ENCODE assay signal across 8 cellular contexts in genomic region chr7:139645572-139646523, GRCh38.
DNase-seq lines count a peak whose midpoint lies in the region; ATAC-seq and TF ChIP-seq lines count a peak whose summit lies in the region.

No MANE protein-coding gene starts in this region.

- peak; percentile 66 for ATAC-seq in activated naive CD8-positive, alpha-beta T cell treated with anti-CD3 and anti-CD28 coated beads, Interleukin-2, amount 10 ng/mL, durations not matched to agents 7 days and 5 days (ENCODE audit: low read depth)
- ATAC-seq in Right ventricle myocardium superior (ENCODE audit: poor library complexity) (peak; percentile 74), GM21381 (IDR thresholded peaks at IDR 0.05; ENCODE audit: unreplicated experiment) (no peak)

- no peak overlapping the region for H3K27ac Mint-ChIP-seq in activated naive CD8-positive, alpha-beta T cell treated with anti-CD3 and anti-CD28 coated beads, Interleukin-2, amount 10 ng/mL, durations not matched to agents 7 days and 5 days
- H3K27ac Mint-ChIP-seq in type B pancreatic cell: no peak overlapping the region

- peaks cover 34% of the 10 kb centered on the region for H3K4me1 Mint-ChIP-seq in activated naive CD8-positive, alpha-beta T cell treated with anti-CD3 and anti-CD28 coated beads, Interleukin-2, amount 10 ng/mL, durations not matched to agents 7 days and 5 days
- H3K4me1 Mint-ChIP-seq in type B pancreatic cell (ENCODE audit: unreplicated experiment): peaks cover 33% of the 10 kb centered on the region

- no peaks in the 10 kb centered on the region for H3K36me3 Mint-ChIP-seq in activated naive CD8-positive, alpha-beta T cell treated with anti-CD3 and anti-CD28 coated beads, Interleukin-2, amount 10 ng/mL, durations not matched to agents 7 days and 5 days
- peaks cover 3% of the 10 kb centered on the region for H3K36me3 Mint-ChIP-seq in type B pancreatic cell

- DNase-seq in GM03348 (ENCODE audit: low spot score) (peak; percentile 86), NCI-H128 (lab: John Stamatoyannopoulos, UW; ENCODE audit: unreplicated experiment) (peak; percentile 64), SKM-1 (lab: John Stamatoyannopoulos, UW; ENCODE audit: unreplicated experiment) (peak; percentile 54), Right ventricle myocardium superior (peak; percentile 78), posterior vena cava (ENCODE audit: low spot score) (peak; percentile 92), type B pancreatic cell (ENCODE audit: extremely low spot score, unreplicated experiment) (peak; percentile 87)
- DNase-seq in activated naive CD8-positive, alpha-beta T cell treated with anti-CD3 and anti-CD28 coated beads, Interleukin-2, amount 10 ng/mL, durations not matched to agents 7 days and 5 days: peak; percentile 81

- H3K27me3 Mint-ChIP-seq in activated naive CD8-positive, alpha-beta T cell treated with anti-CD3 and anti-CD28 coated beads, Interleukin-2, amount 10 ng/mL, durations not matched to agents 7 days and 5 days: no peaks in the 10 kb centered on the region
- H3K27me3 Mint-ChIP-seq in type B pancreatic cell: no peaks in the 10 kb centered on the region

- H3K9me3 Mint-ChIP-seq in activated naive CD8-positive, alpha-beta T cell treated with anti-CD3 and anti-CD28 coated beads, Interleukin-2, amount 10 ng/mL, durations not matched to agents 7 days and 5 days: no peaks in the 10 kb centered on the region
- H3K9me3 Mint-ChIP-seq in type B pancreatic cell: no peaks in the 10 kb centered on the region

- H3K4me3 Mint-ChIP-seq in activated naive CD8-positive, alpha-beta T cell treated with anti-CD3 and anti-CD28 coated beads, Interleukin-2, amount 10 ng/mL, durations not matched to agents 7 days and 5 days: no peak overlapping the region
- H3K4me3 Mint-ChIP-seq in type B pancreatic cell: no peak overlapping the region

- peak; percentile 94 for TF ChIP-seq CTCF in type B pancreatic cell (conservative IDR thresholded peaks at IDR 0.05)

- POLR2A ChIA-PET in activated naive CD8-positive, alpha-beta T cell treated with anti-CD3 and anti-CD28 coated beads, Interleukin-2, amount 10 ng/mL, durations not matched to agents 7 days and 5 days (lab: Charles Lee): interaction anchor here (0.9 to 1.0 kb wide), 3 partner anchors 10 to 133 kb away, joined by 3 to 4 read pairs (median 4); no protein-coding TSS in a partner anchor

- intact Hi-C loops in Right ventricle myocardium superior (cut with DNase I): loop anchor here (2.0 to 5.0 kb wide), 2 partner anchors 131 to 357 kb away; partner anchors contain the start of gene HIPK2
- intact Hi-C loops in posterior vena cava (cut with DNase I): loop anchor here in 1 of 2 donors (5.0 kb wide), 1 partner anchor 131 kb away; the partner anchor contains the start of gene HIPK2
